ENCODE assay signal across 11 cellular contexts in genomic region chr12:19239616-19240234, GRCh38.
DNase-seq lines count a peak whose midpoint lies in the region; ATAC-seq and TF ChIP-seq lines count a peak whose summit lies in the region.
"Had no signal": no experiment of that assay in that cellular context is flagged by ENCODE, and none has a peak within 500 bp of the region (broad histone marks: within the 10 kb centered on the region; RNA-seq: fewer than 3 reads in every experiment).

No MANE protein-coding gene starts in this region.

- DNase-seq in left ventricle myocardium inferior (no peak), heart left ventricle (no peak), astrocyte of the cerebellum (ENCODE audit: low read depth) (peak; percentile 63), hepatic stellate cell (ENCODE audit: low spot score) (peak; percentile 12), thoracic aorta (ENCODE audit: low spot score) (no peak), vagina (ENCODE audit: extremely low spot score in 2 of 2) (no peak)
- DNase-seq in activated CD8-positive, alpha-beta memory T cell treated with anti-CD3 and anti-CD28 coated beads, Interleukin-2, amount 50 U/mL, for 4 hours, result no peak
- DNase-seq: activated CD4-positive, CD25-positive, alpha-beta regulatory T cell; amygdala; upper lobe of left lung had no signal

- intact Hi-C loops in left ventricle myocardium inferior (cut with micrococcal nuclease) (no loop called here), heart left ventricle (cut with DNase I) (no loop called here), vagina (cut with DNase I) (no loop called here)

- H3K4me3 ChIP-seq in left ventricle myocardium inferior (no peak overlapping the region), heart left ventricle (no peak overlapping the region), astrocyte of the cerebellum (ENCODE audit: low read depth, low read length) (no peak overlapping the region), thoracic aorta (peak overlapping the region; percentile 16), vagina (no peak overlapping the region)
- H3K4me3 ChIP-seq: upper lobe of left lung had no signal

- H3K4me1 ChIP-seq in left ventricle myocardium inferior (peaks cover 99% of the 10 kb centered on the region), heart left ventricle (peaks cover 3 to 82% (median 66%) of the 10 kb centered on the region in 12 donors), thoracic aorta (ENCODE audit: control insufficient read depth in 1 of 2, low read depth in 2 of 2) (peaks cover 40 to 87% of the 10 kb centered on the region in 2 donors), vagina (peaks cover 45% of the 10 kb centered on the region)

- no peaks in the 10 kb centered on the region for H3K9me3 ChIP-seq in left ventricle myocardium inferior (replicated peaks)
- H3K9me3 ChIP-seq in heart left ventricle, result no peaks in the 10 kb centered on the region
- H3K9me3 ChIP-seq in thoracic aorta, result no peaks in the 10 kb centered on the region
- H3K9me3 ChIP-seq in vagina, result no peaks in the 10 kb centered on the region
- H3K9me3 ChIP-seq: upper lobe of left lung had no signal

- H3K27me3 ChIP-seq in left ventricle myocardium inferior (ENCODE audit: low read depth) (no peaks in the 10 kb centered on the region), heart left ventricle (no peaks in the 10 kb centered on the region), thoracic aorta (replicated peaks; ENCODE audit: insufficient read depth) (no peaks in the 10 kb centered on the region), vagina (no peaks in the 10 kb centered on the region)
- H3K27me3 ChIP-seq: upper lobe of left lung had no signal

- ATAC-seq in heart left ventricle (no peak), thoracic aorta (ENCODE audit: insufficient number of reproducible peaks, low FRiP score, low read depth) (no peak), GM19023 (IDR thresholded peaks at IDR 0.05; ENCODE audit: unreplicated experiment) (no peak)

- H3K36me3 ChIP-seq in left ventricle myocardium inferior (no peaks in the 10 kb centered on the region), heart left ventricle (no peaks in the 10 kb centered on the region), thoracic aorta (no peaks in the 10 kb centered on the region), vagina (no peaks in the 10 kb centered on the region)
- H3K36me3 ChIP-seq: upper lobe of left lung had no signal

- no peak for TF ChIP-seq POLR2A in heart left ventricle (IDR thresholded peaks at IDR 0.05)
- no peak for TF ChIP-seq POLR2A in vagina (IDR thresholded peaks at IDR 0.05)

- in situ Hi-C loops in astrocyte of the cerebellum (cut with HindIII; ENCODE audit: low sequenced_read_pairs), result loop anchor here (5.0 kb wide), 1 partner anchor 53 kb away; no protein-coding TSS in a partner anchor

- H3K27ac ChIP-seq in left ventricle myocardium inferior (replicated peaks) (peak overlapping the region; percentile 5), heart left ventricle (peak overlapping the region in 1 of 12 donors; percentile 25), thoracic aorta (peak overlapping the region in 1 of 2 donors; percentile 39), vagina (no peak overlapping the region)
- H3K27ac ChIP-seq: upper lobe of left lung had no signal

- 59 to 70% (median 61%) methylated on average over 6 of the region's 6 CpGs for WGBS in heart left ventricle, 4 donors

- TF ChIP-seq CTCF in left ventricle myocardium inferior (IDR thresholded peaks at IDR 0.05; ENCODE audit: borderline replicate concordance) (no peak), heart left ventricle (IDR thresholded peaks at IDR 0.05) (no peak), astrocyte of the cerebellum (IDR thresholded peaks at IDR 0.05; ENCODE audit: low read depth, low read length, missing control alignments) (no peak), thoracic aorta (IDR thresholded peaks at IDR 0.05) (no peak), vagina (IDR thresholded peaks at IDR 0.05) (no peak)

Comparison
In these comparisons a context has a peak if more than half of its experiments do, and no peak if none do; other contexts are left out.
1. DNase-seq: peak in astrocyte of the cerebellum (single experiment) and hepatic stellate cell (single experiment); none in left ventricle myocardium inferior (single experiment), heart left ventricle (0 of 5), thoracic aorta (single experiment), activated CD8-positive, alpha-beta memory T cell treated with anti-CD3 and anti-CD28 coated beads, Interleukin-2, amount 50 U/mL, for 4 hours (single experiment) and vagina (0 of 2).